Comparison of ENCODE assay signal across 8 cellular contexts in the genomic region with DNA sequence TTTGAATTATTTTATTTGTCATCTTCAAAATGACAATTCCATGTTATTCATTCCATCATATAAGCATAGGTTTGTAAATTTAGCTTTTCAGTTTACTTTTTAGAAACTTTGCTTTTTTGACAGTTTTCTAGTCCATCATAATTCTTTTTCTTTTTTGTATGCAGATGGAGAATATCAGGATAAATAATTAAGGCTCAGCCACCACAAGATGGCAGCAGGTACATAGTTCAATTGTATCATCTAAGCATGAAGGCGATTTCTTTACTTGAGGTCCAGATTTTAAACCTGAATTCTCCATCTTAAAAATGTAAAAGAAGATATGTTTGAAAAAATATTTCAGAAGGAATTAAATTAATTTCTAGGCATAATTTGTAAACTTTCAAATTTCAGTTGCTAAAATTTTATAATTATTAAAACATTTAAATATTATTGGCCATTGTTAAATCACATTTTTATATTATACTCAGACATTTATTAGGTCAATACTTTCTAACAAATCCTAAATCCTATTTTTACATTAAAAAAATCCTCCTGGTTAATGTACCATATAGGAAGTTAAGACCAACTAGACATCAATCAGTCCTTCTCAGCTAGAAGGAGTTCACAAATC. TPM values are rescaled to one million over a fixed set of nuclear protein-coding genes. Genes with fewer than 3 reads are reported as not detected.
DNase-seq lines count a peak whose midpoint lies in the region; ATAC-seq and TF ChIP-seq lines count a peak whose summit lies in the region.

No MANE protein-coding gene starts in this region.

- ATAC-seq in GM21576 (IDR thresholded peaks at IDR 0.05; ENCODE audit: unreplicated experiment), result no peak

- TF ChIP-seq CTCF in GM10266 (IDR thresholded peaks at IDR 0.05; ENCODE audit: control insufficient read depth, insufficient read depth, low read depth, missing control alignments), result peak; percentile 64
- peak; percentile 64 for TF ChIP-seq CTCF in fibroblast of mammary gland (conservative IDR thresholded peaks at IDR 0.05; ENCODE audit: control insufficient read depth, insufficient read depth, low read depth, low read length)

- H3K4me1 ChIP-seq in ACC112 (ENCODE audit: control insufficient read depth, insufficient read depth, low read length, unreplicated experiment), result peaks cover 10% of the 10 kb centered on the region

- H2AFZ ChIP-seq in ACC112 (ENCODE audit: low read length, unreplicated experiment), result peak overlapping the region; percentile 83

- H3K79me2 ChIP-seq in ACC112 (ENCODE audit: control insufficient read depth, insufficient read depth, low read length, unreplicated experiment), result no peaks in the 10 kb centered on the region

- H3K36me3 ChIP-seq in ACC112 (ENCODE audit: insufficient read depth, low read length), result no peaks in the 10 kb centered on the region

- peak; percentile 8 for DNase-seq in GM10266 (ENCODE audit: extremely low spot score)
- peak; percentile 19 for DNase-seq in Jurkat, Clone E6-1 (ENCODE audit: low read depth, low spot score)
- DNase-seq in SK-N-DZ (ENCODE audit: low spot score), result peak; percentile 55
- peak; percentile 68 for DNase-seq in fibroblast of mammary gland (ENCODE audit: low read depth)
- DNase-seq in renal cortical epithelial cell (ENCODE audit: low read depth), result peak; percentile 57
- no peak for DNase-seq in ureter (ENCODE audit: low spot score)

- H3K27ac ChIP-seq in ACC112 (ENCODE audit: low read depth, low read length), result peak overlapping the region; percentile 18; the same call in 1 of the 2 replicates

- H3K27me3 ChIP-seq in ACC112 (ENCODE audit: insufficient read depth, low read length), result no peaks in the 10 kb centered on the region

- H3K4me3 ChIP-seq in ACC112 (ENCODE audit: low read depth, low read length) (peak overlapping the region; percentile 41; the same call in 1 of the 2 replicates), fibroblast of mammary gland (ENCODE audit: control insufficient read depth, low read depth, low read length) (no peak overlapping the region)
- H3K4me3 ChIP-seq in Jurkat, Clone E6-1 (ENCODE audit: low read length), result no peak overlapping the region

RNA-seq across cellular contexts. Expression of gene PLSCR5, which starts 15.1 kb away (rescaled TPM):
- polyA plus RNA-seq in Jurkat, Clone E6-1 (2012; ENCODE audit: insufficient read depth, insufficient read length), result not detected
- 6.8 and 8.5 TPM in 2 replicates for polyA plus RNA-seq in SK-N-DZ (2014; cell fraction: cytosol; rRNA removed)
- 2.8 and 4.8 TPM in 2 replicates for polyA plus RNA-seq in SK-N-DZ (2014; cell fraction: nucleus; rRNA removed)
- total RNA-seq in renal cortical epithelial cell, result not detected in 2 replicates
- total RNA-seq in ureter, result not detected

RNA-seq across cellular contexts. Expression of gene PLSCR1, which starts 45.6 kb away (rescaled TPM):
- polyA plus RNA-seq in Jurkat, Clone E6-1 (2012; ENCODE audit: insufficient read depth, insufficient read length), result 39.8 TPM
- polyA plus RNA-seq in SK-N-DZ (2014; cell fraction: cytosol; rRNA removed), result 71.3 and 107 TPM in 2 replicates
- polyA plus RNA-seq in SK-N-DZ (2014; cell fraction: nucleus; rRNA removed), result 42.5 and 80.3 TPM in 2 replicates
- total RNA-seq in renal cortical epithelial cell, result 183 and 292 TPM in 2 replicates
- total RNA-seq in ureter, result 136 TPM
